Comparison of ENCODE assay signal across 22 cellular contexts in genomic region chr5:5676218-5676617, GRCh38.
"Had no signal": no experiment of that assay in that cellular context is flagged by ENCODE, and none has a peak within 500 bp of the region (broad histone marks: within the 10 kb centered on the region; RNA-seq: fewer than 3 reads in every experiment).

No MANE protein-coding gene starts in this region.

- H3K4me3 ChIP-seq: K562 had no signal

- H3K36me3 Mint-ChIP-seq: IgD-negative memory B cell had no signal

- DNase-seq: Kasumi-1, MV-4-11, NCI-H1092, NCI-H1105 treated with DMSO at 0.1 percent for 48 hours, NCI-H1417 treated with DMSO at 0.1 percent for 48 hours, NCI-H146, NCI-H1694 treated with DMSO at 0.1 percent for 48 hours, NCI-H1930, NCI-H2081, NCI-H2107, NCI-H2227 treated with DMSO at 0.1 percent for 48 hours, NCI-H526, NCI-H774, PC-3, SHP77 had no signal

- ATAC-seq: K562, Panc1, PC-3 had no signal

- H3K4me3 Mint-ChIP-seq: IgD-negative memory B cell had no signal

- H3K27ac ChIP-seq: HL-60, KMS-11, RWPE1 had no signal

- H3K9me3 ChIP-seq: SK-N-SH had no signal

- H3K27me3 Mint-ChIP-seq: IgD-negative memory B cell had no signal

- H3K27ac Mint-ChIP-seq: IgD-negative memory B cell had no signal
